17 cellular contexts compared by ENCODE assay signal in the genomic region with DNA sequence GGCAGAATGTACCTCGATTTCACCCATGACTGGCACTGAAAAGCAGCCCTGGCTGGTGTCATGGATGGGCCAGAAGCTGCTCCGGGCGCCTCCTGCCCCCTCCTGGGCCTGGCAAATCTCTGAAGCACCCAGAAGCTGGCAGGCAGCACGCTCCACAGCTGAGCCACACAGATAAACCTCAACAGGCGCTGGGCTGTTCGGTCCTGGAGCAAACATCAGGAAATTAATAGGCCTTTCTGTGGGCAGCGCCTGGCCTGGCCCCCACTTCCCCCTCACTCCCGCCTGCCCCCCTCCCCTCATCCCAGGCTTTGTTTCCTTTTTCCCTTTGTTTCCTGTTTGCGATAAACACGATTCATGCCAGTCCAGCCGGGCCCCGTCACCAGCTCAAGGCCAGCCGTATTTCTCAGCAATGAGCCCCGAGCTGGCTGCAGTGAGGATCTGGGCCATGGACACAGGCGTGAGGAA. TPM values are rescaled to one million over a fixed set of nuclear protein-coding genes. Genes with fewer than 3 reads are reported as not detected.
DNase-seq lines count a peak whose midpoint lies in the region; ATAC-seq, FAIRE-seq and TF ChIP-seq lines count a peak whose summit lies in the region.
"Had no signal": no experiment of that assay in that cellular context is flagged by ENCODE, and none has a peak within 500 bp of the region (broad histone marks: within the 10 kb centered on the region; RNA-seq: fewer than 3 reads in every experiment).

No MANE protein-coding gene starts in this region.

- no peak for ATAC-seq in HG02588 (IDR thresholded peaks at IDR 0.05; ENCODE audit: unreplicated experiment)
- no peak for ATAC-seq in activated CD8-positive, alpha-beta T cell treated with anti-CD3 and anti-CD28 coated beads, Interleukin-2, amount 10 ng/mL, durations not matched to agents 7 days and 5 days
- ATAC-seq: stimulated activated memory B cell treated with anti-CD40 and anti-IgM and Interleukin-4, amounts not matched to agents 10 μg/mL and 1 μg/mL and 100 μg/mL, for 72 hours; WTC11 had no signal

- no peaks in the 10 kb centered on the region for H3K9me3 ChIP-seq in kidney (ENCODE audit: control insufficient read depth in 1 of 2, low read length in 2 of 2)
- H3K9me3 ChIP-seq in smooth muscle cell (replicated peaks; ENCODE audit: low read depth): no peaks in the 10 kb centered on the region
- H3K9me3 ChIP-seq: uterus had no signal

- no peak overlapping the region for H2AFZ ChIP-seq in smooth muscle cell (ENCODE audit: low read depth)

- H3K27ac Mint-ChIP-seq in activated CD8-positive, alpha-beta T cell treated with anti-CD3 and anti-CD28 coated beads, Interleukin-2, amount 10 ng/mL, durations not matched to agents 7 days and 5 days: no peak overlapping the region
- H3K27ac Mint-ChIP-seq: activated naive CD4-positive, alpha-beta T cell treated with anti-CD3 and anti-CD28 coated beads, Interleukin-2, amount 10 ng/mL, durations not matched to agents 7 days and 5 days; IgD-negative memory B cell; stimulated activated memory B cell treated with anti-CD40 and anti-IgM and Interleukin-4, amounts not matched to agents 10 μg/mL and 1 μg/mL and 100 μg/mL, for 72 hours; WTC11 had no signal

- DNase-seq in DMS153 (lab: John Stamatoyannopoulos, UW) (peak; percentile 42), NCI-H69 (lab: John Stamatoyannopoulos, UW) (peak; percentile 33), frontal cortex (ENCODE audit: low spot score in 2 of 2) (peak; percentile 67), nucleus accumbens (lab: John Stamatoyannopoulos, UW) (peak in 55 of 56 donors; percentile 27 to 95 (median 81)), kidney (no peak), smooth muscle cell (lab: John Stamatoyannopoulos, UW; ENCODE audit: unreplicated experiment) (no peak)
- DNase-seq in activated CD8-positive, alpha-beta T cell treated with anti-CD3 and anti-CD28 coated beads, Interleukin-2, amount 10 ng/mL, durations not matched to agents 7 days and 5 days: no peak
- DNase-seq: activated naive CD4-positive, alpha-beta T cell treated with anti-CD3 and anti-CD28 coated beads, Interleukin-2, amount 10 ng/mL, durations not matched to agents 7 days and 5 days; cerebellar nuclear complex; DND-41; stimulated activated CD4-positive, alpha-beta T cell treated with anti-CD3 and anti-CD28 coated beads, Interleukin-4, amount 100 ng/mL, for 4 hours; uterus had no signal

- H3K27ac ChIP-seq in kidney (ENCODE audit: low read depth in 2 of 2, low read length in 2 of 2): no peak overlapping the region
- no peak overlapping the region for H3K27ac ChIP-seq in smooth muscle cell (ENCODE audit: low read depth)
- H3K27ac ChIP-seq: uterus had no signal

- no peak overlapping the region for H3K9ac ChIP-seq in kidney (ENCODE audit: low read length in 2 of 2)
- no peak overlapping the region for H3K9ac ChIP-seq in smooth muscle cell (ENCODE audit: low read depth)

- H3K4me3 ChIP-seq in kidney (ENCODE audit: low read length in 2 of 2) (no peak overlapping the region), smooth muscle cell (no peak overlapping the region)
- H3K4me3 ChIP-seq: uterus had no signal

- no peaks in the 10 kb centered on the region for H3F3A ChIP-seq in smooth muscle cell (ENCODE audit: low read depth)

- CTCF ChIA-PET in activated CD8-positive, alpha-beta T cell treated with anti-CD3 and anti-CD28 coated beads, Interleukin-2, amount 10 ng/mL, durations not matched to agents 7 days and 5 days (lab: Charles Lee): no interaction called here

- H3K4me2 ChIP-seq in smooth muscle cell: no peak overlapping the region

- no peaks in the 10 kb centered on the region for H3K36me3 Mint-ChIP-seq in activated CD8-positive, alpha-beta T cell treated with anti-CD3 and anti-CD28 coated beads, Interleukin-2, amount 10 ng/mL, durations not matched to agents 7 days and 5 days (ENCODE audit: low read depth)
- H3K36me3 Mint-ChIP-seq: activated naive CD4-positive, alpha-beta T cell treated with anti-CD3 and anti-CD28 coated beads, Interleukin-2, amount 10 ng/mL, durations not matched to agents 7 days and 5 days; stimulated activated memory B cell treated with anti-CD40 and anti-IgM and Interleukin-4, amounts not matched to agents 10 μg/mL and 1 μg/mL and 100 μg/mL, for 72 hours; WTC11 had no signal

- H3K9me3 Mint-ChIP-seq in activated CD8-positive, alpha-beta T cell treated with anti-CD3 and anti-CD28 coated beads, Interleukin-2, amount 10 ng/mL, durations not matched to agents 7 days and 5 days (ENCODE audit: insufficient read depth): no peaks in the 10 kb centered on the region
- H3K9me3 Mint-ChIP-seq: activated naive CD4-positive, alpha-beta T cell treated with anti-CD3 and anti-CD28 coated beads, Interleukin-2, amount 10 ng/mL, durations not matched to agents 7 days and 5 days; stimulated activated memory B cell treated with anti-CD40 and anti-IgM and Interleukin-4, amounts not matched to agents 10 μg/mL and 1 μg/mL and 100 μg/mL, for 72 hours; WTC11 had no signal

- FAIRE-seq in frontal cortex (lab: Jason Lieb, UNC): no peak
- FAIRE-seq in kidney (lab: Jason Lieb, UNC): no peak

- 64% methylated on average over 15 of the region's 15 CpGs for WGBS in smooth muscle cell (ENCODE audit: low lambda C conversion rate)

- POLR2A ChIA-PET in activated CD8-positive, alpha-beta T cell treated with anti-CD3 and anti-CD28 coated beads, Interleukin-2, amount 10 ng/mL, durations not matched to agents 7 days and 5 days (lab: Charles Lee): no interaction called here

- peaks cover 9% of the 10 kb centered on the region for H3K4me1 Mint-ChIP-seq in activated CD8-positive, alpha-beta T cell treated with anti-CD3 and anti-CD28 coated beads, Interleukin-2, amount 10 ng/mL, durations not matched to agents 7 days and 5 days (ENCODE audit: low read depth)
- H3K4me1 Mint-ChIP-seq: stimulated activated memory B cell treated with anti-CD40 and anti-IgM and Interleukin-4, amounts not matched to agents 10 μg/mL and 1 μg/mL and 100 μg/mL, for 72 hours had no signal

- intact Hi-C loops in kidney (cut with DNase I): no loop called here

- H3K4me3 Mint-ChIP-seq in activated CD8-positive, alpha-beta T cell treated with anti-CD3 and anti-CD28 coated beads, Interleukin-2, amount 10 ng/mL, durations not matched to agents 7 days and 5 days: no peak overlapping the region
- H3K4me3 Mint-ChIP-seq: activated naive CD4-positive, alpha-beta T cell treated with anti-CD3 and anti-CD28 coated beads, Interleukin-2, amount 10 ng/mL, durations not matched to agents 7 days and 5 days; IgD-negative memory B cell; stimulated activated memory B cell treated with anti-CD40 and anti-IgM and Interleukin-4, amounts not matched to agents 10 μg/mL and 1 μg/mL and 100 μg/mL, for 72 hours; WTC11 had no signal

- H3K27me3 ChIP-seq in smooth muscle cell (ENCODE audit: low read depth): peaks cover 18% of the 10 kb centered on the region
- H3K27me3 ChIP-seq: uterus had no signal

- no peaks in the 10 kb centered on the region for H3K36me3 ChIP-seq in kidney (ENCODE audit: control insufficient read depth in 1 of 2, insufficient read depth in 2 of 2, low read length in 2 of 2)
- no peaks in the 10 kb centered on the region for H3K36me3 ChIP-seq in smooth muscle cell (ENCODE audit: low read depth)
- H3K36me3 ChIP-seq: uterus had no signal

- H4K20me1 ChIP-seq in smooth muscle cell (ENCODE audit: low read depth): no peaks in the 10 kb centered on the region

- peaks cover 8% of the 10 kb centered on the region for H3K27me3 Mint-ChIP-seq in activated CD8-positive, alpha-beta T cell treated with anti-CD3 and anti-CD28 coated beads, Interleukin-2, amount 10 ng/mL, durations not matched to agents 7 days and 5 days (ENCODE audit: low read depth)

- no peak for TF ChIP-seq CTCF in kidney (IDR thresholded peaks at IDR 0.05; ENCODE audit: borderline replicate concordance, extremely low read depth, insufficient read depth)
- TF ChIP-seq CTCF in smooth muscle cell (IDR thresholded peaks at IDR 0.05; ENCODE audit: borderline replicate concordance, insufficient read depth, poor library complexity, severe bottlenecking): no peak

- no peaks in the 10 kb centered on the region for H3K79me2 ChIP-seq in smooth muscle cell (ENCODE audit: low read depth)

- H3K4me1 ChIP-seq in kidney (ENCODE audit: control insufficient read depth in 1 of 2, insufficient read depth in 1 of 2, low read depth in 1 of 2, low read length in 2 of 2) (no peaks in the 10 kb centered on the region), smooth muscle cell (ENCODE audit: low read depth) (no peaks in the 10 kb centered on the region)
- H3K4me1 ChIP-seq: uterus had no signal

RNA-seq across cellular contexts. Expression of a gene that starts 20.1 kb away (rescaled TPM):
- 12.2 TPM for total RNA-seq in frontal cortex
- total RNA-seq in activated CD8-positive, alpha-beta T cell treated with anti-CD3 and anti-CD28 coated beads, Interleukin-2, amount 10 ng/mL, durations not matched to agents 7 days and 5 days: under 1 TPM; 0.42 to 0.55 TPM
- 0.19 TPM for total RNA-seq in kidney
- not detected for polyA plus RNA-seq in kidney (ENCODE audit: insufficient read depth, low read depth, low replicate concordance)
- 1.0 TPM in 1 of 2 replicates, not detected in the other for total RNA-seq in smooth muscle cell
- polyA plus RNA-seq in smooth muscle cell: 0.17 and 0.27 TPM in 2 replicates
- polyA plus RNA-seq: esophagus, IgD-negative memory B cell had no signal

Comparison
In these comparisons a context has a peak if more than half of its experiments do, and no peak if none do; other contexts are left out.
1. DNase-seq: peak in DMS153 (single experiment), NCI-H69 (single experiment), frontal cortex (2 of 2) and nucleus accumbens (55 of 56); none in activated CD8-positive, alpha-beta T cell treated with anti-CD3 and anti-CD28 coated beads, Interleukin-2, amount 10 ng/mL, durations not matched to agents 7 days and 5 days (single experiment), kidney (single experiment) and smooth muscle cell (single experiment).